In genomic region chr5:75831561-75831960, GRCh38 we compare ENCODE assay signal across 7 cellular contexts.
"Had no signal": no experiment of that assay in that cellular context is flagged by ENCODE, and none has a peak within 500 bp of the region (broad histone marks: within the 10 kb centered on the region; RNA-seq: fewer than 3 reads in every experiment).

No MANE protein-coding gene starts in this region.

- H3K27ac ChIP-seq: HL-60 had no signal

- ATAC-seq: HepG2, K562 had no signal

- FAIRE-seq: HepG2, HTR-8/SVneo, K562 had no signal

- H3K4me3 ChIP-seq: K562 had no signal

- DNase-seq: IMR-90, KBM-7, KG1 had no signal
